16 cellular contexts compared by ENCODE assay signal in the genomic region with DNA sequence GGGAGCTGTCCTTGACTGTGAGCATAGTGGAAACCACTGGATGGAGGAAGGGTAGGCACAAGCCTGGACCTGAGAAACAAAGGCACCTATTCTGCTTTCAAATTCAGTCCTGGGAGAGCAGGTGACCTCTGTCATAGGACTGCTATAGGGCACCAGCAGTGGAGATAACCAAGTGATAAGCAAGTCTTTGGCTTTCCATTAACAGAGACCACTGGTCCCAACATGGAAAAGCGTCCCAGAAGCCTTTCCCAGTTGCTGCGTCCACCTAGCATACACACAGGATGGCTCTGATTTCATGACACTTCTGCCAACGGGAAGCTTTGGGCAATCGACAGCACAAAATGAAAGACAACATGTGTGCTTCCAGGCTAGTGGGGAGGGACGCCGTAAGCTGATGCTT. TPM values are rescaled to one million over a fixed set of nuclear protein-coding genes. Genes with fewer than 3 reads are reported as not detected.
A peak's percentile ranks its signal among the peaks of the same experiment; 100 is the strongest.
DNase-seq lines count a peak whose midpoint lies in the region; ATAC-seq and TF ChIP-seq lines count a peak whose summit lies in the region.
"Had no signal": no experiment of that assay in that cellular context is flagged by ENCODE, and none has a peak within 500 bp of the region (broad histone marks: within the 10 kb centered on the region; RNA-seq: fewer than 3 reads in every experiment).

No MANE protein-coding gene starts in this region.

- DNase-seq in NCI-H1092 (lab: John Stamatoyannopoulos, UW) (peak; percentile 41), coronary artery (ENCODE audit: low spot score) (no peak), psoas muscle (no peak), heart right ventricle (no peak), DMS153 treated with DMSO at 0.1 percent for 48 hours (lab: John Stamatoyannopoulos, UW; ENCODE audit: unreplicated experiment) (no peak)
- DNase-seq: BE2C; CD4-positive, alpha-beta memory T cell; COR-L47; GF-D8; GM23248; H7 had no signal

- H3K36me3 ChIP-seq in psoas muscle (ENCODE audit: insufficient read depth in 1 of 2, low read depth in 1 of 2) (no peaks in the 10 kb centered on the region), heart right ventricle (no peaks in the 10 kb centered on the region)
- H3K36me3 ChIP-seq: BE2C had no signal

- TF ChIP-seq CTCF in coronary artery (IDR thresholded peaks at IDR 0.05) = no peak
- no peak for TF ChIP-seq CTCF in psoas muscle (IDR thresholded peaks at IDR 0.05)
- TF ChIP-seq CTCF in heart right ventricle (IDR thresholded peaks at IDR 0.05) = no peak

- peak overlapping the region; percentile 34 to 63 for H3K27ac ChIP-seq in coronary artery
- H3K27ac ChIP-seq in psoas muscle = peak overlapping the region; percentile 48
- H3K27ac ChIP-seq in heart right ventricle = no peak overlapping the region
- H3K27ac ChIP-seq: C4-2B, GM23248, HL-60 had no signal

- 32 to 45% (median 39%) methylated on average over 6 of the region's 6 CpGs for WGBS in psoas muscle, 3 donors
- 79 to 82% methylated on average over 6 of the region's 6 CpGs for WGBS in heart right ventricle, 2 donors

- H3K4me1 ChIP-seq in psoas muscle = peaks cover 18% of the 10 kb centered on the region
- H3K4me1 ChIP-seq in heart right ventricle = no peaks in the 10 kb centered on the region
- H3K4me1 ChIP-seq: BE2C had no signal

- peak overlapping the region; percentile 34 for H3K4me3 ChIP-seq in coronary artery
- H3K4me3 ChIP-seq in psoas muscle = peak overlapping the region; percentile 12
- no peak overlapping the region for H3K4me3 ChIP-seq in heart right ventricle
- H3K4me3 ChIP-seq: GM23248 had no signal

- H3K9me3 ChIP-seq in psoas muscle = no peaks in the 10 kb centered on the region
- H3K9me3 ChIP-seq in heart right ventricle = no peaks in the 10 kb centered on the region
- H3K9me3 ChIP-seq: BE2C had no signal

- H3K27me3 ChIP-seq in psoas muscle (ENCODE audit: insufficient read depth in 3 of 3, low read length in 2 of 3) = peaks cover 0 to 8% (median 0%) of the 10 kb centered on the region in 3 donors
- H3K27me3 ChIP-seq in heart right ventricle = peaks cover 0 to 59% (median 8%) of the 10 kb centered on the region in 7 donors

- intact Hi-C loops in psoas muscle (cut with DNase I) (no loop called here), heart right ventricle (cut with DNase I) (no loop called here)

- ATAC-seq in psoas muscle (peak; percentile 30 to 69 (median 40)), heart right ventricle (no peak), GM21723 (IDR thresholded peaks at IDR 0.05; ENCODE audit: unreplicated experiment) (no peak), SK-N-SH treated with all-trans-retinoic acid at 6 μM for 48 hours (no peak)

TF ChIP-seq in SK-N-SH treated with all-trans-retinoic acid at 6 μM for 48 hours, 23 proteins besides CTCF, POLR2A, EP300 and RAD21:
- TF ChIP-seq, protein P1, sequence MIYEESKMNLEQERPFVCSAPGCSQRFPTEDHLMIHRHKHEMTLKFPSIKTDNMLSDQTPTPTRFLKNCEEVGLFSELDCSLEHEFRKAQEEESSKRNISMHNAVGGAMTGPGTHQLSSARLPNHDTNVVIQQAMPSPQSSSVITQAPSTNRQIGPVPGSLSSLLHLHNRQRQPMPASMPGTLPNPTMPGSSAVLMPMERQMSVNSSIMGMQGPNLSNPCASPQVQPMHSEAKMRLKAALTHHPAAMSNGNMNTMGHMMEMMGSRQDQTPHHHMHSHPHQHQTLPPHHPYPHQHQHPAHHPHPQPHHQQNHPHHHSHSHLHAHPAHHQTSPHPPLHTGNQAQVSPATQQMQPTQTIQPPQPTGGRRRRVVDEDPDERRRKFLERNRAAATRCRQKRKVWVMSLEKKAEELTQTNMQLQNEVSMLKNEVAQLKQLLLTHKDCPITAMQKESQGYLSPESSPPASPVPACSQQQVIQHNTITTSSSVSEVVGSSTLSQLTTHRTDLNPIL (CRISPR knock-in tag; IDR thresholded peaks at IDR 0.05; ENCODE audit: low read depth) = no peak
- TF ChIP-seq CSDC2 (CRISPR knock-in tag; IDR thresholded peaks at IDR 0.05) (no peak), ZC3H10 (CRISPR knock-in tag; IDR thresholded peaks at IDR 0.05) (no peak), RARB (CRISPR knock-in tag; IDR thresholded peaks at IDR 0.05) (no peak)
- TF ChIP-seq, protein P2, sequence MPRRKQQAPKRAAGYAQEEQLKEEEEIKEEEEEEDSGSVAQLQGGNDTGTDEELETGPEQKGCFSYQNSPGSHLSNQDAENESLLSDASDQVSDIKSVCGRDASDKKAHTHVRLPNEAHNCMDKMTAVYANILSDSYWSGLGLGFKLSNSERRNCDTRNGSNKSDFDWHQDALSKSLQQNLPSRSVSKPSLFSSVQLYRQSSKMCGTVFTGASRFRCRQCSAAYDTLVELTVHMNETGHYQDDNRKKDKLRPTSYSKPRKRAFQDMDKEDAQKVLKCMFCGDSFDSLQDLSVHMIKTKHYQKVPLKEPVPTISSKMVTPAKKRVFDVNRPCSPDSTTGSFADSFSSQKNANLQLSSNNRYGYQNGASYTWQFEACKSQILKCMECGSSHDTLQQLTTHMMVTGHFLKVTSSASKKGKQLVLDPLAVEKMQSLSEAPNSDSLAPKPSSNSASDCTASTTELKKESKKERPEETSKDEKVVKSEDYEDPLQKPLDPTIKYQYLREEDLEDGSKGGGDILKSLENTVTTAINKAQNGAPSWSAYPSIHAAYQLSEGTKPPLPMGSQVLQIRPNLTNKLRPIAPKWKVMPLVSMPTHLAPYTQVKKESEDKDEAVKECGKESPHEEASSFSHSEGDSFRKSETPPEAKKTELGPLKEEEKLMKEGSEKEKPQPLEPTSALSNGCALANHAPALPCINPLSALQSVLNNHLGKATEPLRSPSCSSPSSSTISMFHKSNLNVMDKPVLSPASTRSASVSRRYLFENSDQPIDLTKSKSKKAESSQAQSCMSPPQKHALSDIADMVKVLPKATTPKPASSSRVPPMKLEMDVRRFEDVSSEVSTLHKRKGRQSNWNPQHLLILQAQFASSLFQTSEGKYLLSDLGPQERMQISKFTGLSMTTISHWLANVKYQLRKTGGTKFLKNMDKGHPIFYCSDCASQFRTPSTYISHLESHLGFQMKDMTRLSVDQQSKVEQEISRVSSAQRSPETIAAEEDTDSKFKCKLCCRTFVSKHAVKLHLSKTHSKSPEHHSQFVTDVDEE (CRISPR knock-in tag; IDR thresholded peaks at IDR 0.05) = no peak
- TF ChIP-seq, protein P3, sequence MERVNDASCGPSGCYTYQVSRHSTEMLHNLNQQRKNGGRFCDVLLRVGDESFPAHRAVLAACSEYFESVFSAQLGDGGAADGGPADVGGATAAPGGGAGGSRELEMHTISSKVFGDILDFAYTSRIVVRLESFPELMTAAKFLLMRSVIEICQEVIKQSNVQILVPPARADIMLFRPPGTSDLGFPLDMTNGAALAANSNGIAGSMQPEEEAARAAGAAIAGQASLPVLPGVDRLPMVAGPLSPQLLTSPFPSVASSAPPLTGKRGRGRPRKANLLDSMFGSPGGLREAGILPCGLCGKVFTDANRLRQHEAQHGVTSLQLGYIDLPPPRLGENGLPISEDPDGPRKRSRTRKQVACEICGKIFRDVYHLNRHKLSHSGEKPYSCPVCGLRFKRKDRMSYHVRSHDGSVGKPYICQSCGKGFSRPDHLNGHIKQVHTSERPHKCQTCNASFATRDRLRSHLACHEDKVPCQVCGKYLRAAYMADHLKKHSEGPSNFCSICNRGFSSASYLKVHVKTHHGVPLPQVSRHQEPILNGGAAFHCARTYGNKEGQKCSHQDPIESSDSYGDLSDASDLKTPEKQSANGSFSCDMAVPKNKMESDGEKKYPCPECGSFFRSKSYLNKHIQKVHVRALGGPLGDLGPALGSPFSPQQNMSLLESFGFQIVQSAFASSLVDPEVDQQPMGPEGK (CRISPR knock-in tag; IDR thresholded peaks at IDR 0.05; ENCODE audit: borderline replicate concordance) = no peak
TF ChIP-seq in SK-N-SH treated with all-trans-retinoic acid at 6 μM for 48 hours: peak in this region for 0.

RNA-seq across cellular contexts. Expression of a gene that starts 8.9 kb away (rescaled TPM):
- total RNA-seq in psoas muscle (10 to 100 TPM; 45.4 to 91.9 (median 54.8) TPM), heart right ventricle (1 to 10 TPM in 1 of 10 donors, under 1 TPM in 9; 0.26 to 1.3 (median 0.64) TPM)
- polyA plus RNA-seq in psoas muscle (100 to 1,000 TPM in 1 of 3 donors, 10 to 100 TPM in 2; 43.7 to 121 (median 45.6) TPM), heart right ventricle (1 to 10 TPM in 1 of 2 donors, under 1 TPM in 1; 0.71 to 2.0 TPM)
- total RNA-seq: CD4-positive, alpha-beta memory T cell; GM23248 had no signal
- polyA plus RNA-seq: GM23248, IgD-negative memory B cell had no signal

Comparison
In these comparisons a context has a peak if more than half of its experiments do, and no peak if none do; other contexts are left out.
1. H3K27ac ChIP-seq: peak in coronary artery (2 of 2) and psoas muscle (single experiment); none in heart right ventricle (0 of 10).
2. H3K4me3 ChIP-seq: peak in coronary artery (single experiment) and psoas muscle (single experiment); none in heart right ventricle (0 of 10).
3. ATAC-seq: peak in psoas muscle (4 of 4); none in heart right ventricle (0 of 8), GM21723 (single experiment) and SK-N-SH treated with all-trans-retinoic acid at 6 μM for 48 hours (single experiment).
4. RNA of a gene that starts 8.9 kb away (total RNA-seq): 45.4 to 91.9 TPM in psoas muscle; 0.26 to 1.3 TPM in heart right ventricle; every median in the first group is over 10 times any median in the second.